In the genomic region with DNA sequence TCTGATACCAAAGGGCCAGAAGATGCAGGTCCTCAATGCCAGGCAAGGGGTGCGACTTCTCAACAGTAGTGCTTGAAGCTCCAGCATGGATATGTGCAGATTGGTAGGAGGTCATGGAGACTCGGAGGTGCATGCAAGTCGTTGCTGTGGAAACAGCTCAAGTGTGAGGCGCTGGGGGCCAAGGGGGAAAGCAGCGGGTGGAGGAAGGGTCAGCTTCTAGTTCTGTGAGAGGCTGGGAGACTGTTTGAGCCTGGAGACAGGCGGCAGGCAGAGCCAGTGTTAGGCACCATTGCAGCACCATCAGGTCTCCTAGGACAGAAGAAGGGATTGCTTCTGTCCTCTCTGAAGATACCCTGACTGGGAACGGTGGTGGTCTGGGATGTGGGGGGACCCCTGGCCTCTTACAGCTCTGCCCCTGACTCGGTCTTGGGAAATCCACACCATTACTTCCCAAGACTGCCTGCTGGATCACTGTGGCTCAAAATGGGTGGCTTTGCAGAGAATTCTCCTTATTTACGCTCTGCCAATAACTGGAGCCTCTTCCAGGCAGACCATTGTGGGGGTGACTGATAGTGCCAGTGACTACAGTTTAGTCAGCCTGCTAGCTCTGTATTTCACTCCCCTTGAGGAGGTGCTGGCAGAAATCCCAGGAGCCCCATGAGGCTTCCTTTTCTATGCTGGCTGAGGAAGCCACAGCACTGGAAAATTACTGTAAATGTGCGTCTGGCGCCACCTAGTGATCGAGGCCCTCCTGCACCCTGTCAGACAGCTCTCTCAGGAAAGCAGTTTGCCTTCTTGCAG, we compare ENCODE assay signal across 8 cellular contexts. TPM values are rescaled to one million over a fixed set of nuclear protein-coding genes. Genes with fewer than 3 reads are reported as not detected.
DNase-seq lines count a peak whose midpoint lies in the region; ATAC-seq, FAIRE-seq and TF ChIP-seq lines count a peak whose summit lies in the region.

No MANE protein-coding gene starts in this region.

- peak overlapping the region; percentile 8 for H3K27ac ChIP-seq in keratinocyte (ENCODE audit: control insufficient read depth, insufficient read depth, low read length)

- FAIRE-seq in keratinocyte (lab: Jason Lieb, UNC) = peak; percentile 96

- no peak overlapping the region for H3K9ac ChIP-seq in keratinocyte (ENCODE audit: control insufficient read depth, extremely low read depth, insufficient read depth, low read length)

- DNase-seq in GDM1 (lab: John Stamatoyannopoulos, UW) (peak; percentile 82), NCI-H2171 (lab: John Stamatoyannopoulos, UW) (peak; percentile 87), cardiac fibroblast (ENCODE audit: low read depth in 2 of 2) (peak; percentile 98), keratinocyte (ENCODE audit: low read depth, low spot score) (peak; percentile 62)
- peak; percentile 22 for DNase-seq in stimulated activated CD4-positive, alpha-beta T cell treated with anti-CD3 and anti-CD28 coated beads, Interleukin-2, amount 100 ng/mL, for 4 hours (ENCODE audit: low read depth)

- no peaks in the 10 kb centered on the region for H3K79me2 ChIP-seq in keratinocyte (ENCODE audit: control insufficient read depth, insufficient read depth, low read length)

- TF ChIP-seq CTCF in WI38 (IDR thresholded peaks at IDR 0.05; ENCODE audit: low read depth, low read length) (peak; percentile 92), cardiac fibroblast (IDR thresholded peaks at IDR 0.05; ENCODE audit: low read depth, low read length) (peak; percentile 97), keratinocyte (optimal IDR thresholded peaks at IDR 0.05 in 1 of 3, IDR thresholded peaks at IDR 0.05 in 1 of 3, conservative IDR thresholded peaks at IDR 0.05 in 1 of 3; ENCODE audit: extremely low read depth in 1 of 3, insufficient read depth in 2 of 3, low read length in 3 of 3) (peak; percentile 95 to 98 (median 98))

- H2AFZ ChIP-seq in keratinocyte (ENCODE audit: control insufficient read depth, low read length) = no peak overlapping the region

- H3K4me2 ChIP-seq in keratinocyte (ENCODE audit: control insufficient read depth, extremely low read depth, insufficient read depth, low read depth, low read length) = peak overlapping the region; percentile 28

- no peaks in the 10 kb centered on the region for H3K36me3 ChIP-seq in keratinocyte (ENCODE audit: control insufficient read depth in 2 of 2, extremely low read depth in 1 of 2, insufficient read depth in 2 of 2, low read length in 2 of 2)

- H3K4me3 ChIP-seq in WI38 (ENCODE audit: low read depth, low read length) = no peak overlapping the region
- no peak overlapping the region for H3K4me3 ChIP-seq in cardiac fibroblast (replicated peaks in 1 of 2; ENCODE audit: low read depth in 2 of 2, low read length in 2 of 2)
- H3K4me3 ChIP-seq in keratinocyte (ENCODE audit: control insufficient read depth in 2 of 3, extremely low read depth in 1 of 3, insufficient read depth in 2 of 3, low read depth in 1 of 3, low read length in 3 of 3) = no peak overlapping the region

- dilution Hi-C loops in keratinocyte (cut with MboI; ENCODE audit: extremely low pct_ligation_motif_present, low sequenced_read_pairs) = loop anchor here (10.0 kb wide), 1 partner anchor 461 kb away; no protein-coding TSS in a partner anchor

- H4K20me1 ChIP-seq in keratinocyte (ENCODE audit: control insufficient read depth, extremely low read depth, insufficient read depth, low read length) = no peaks in the 10 kb centered on the region

- no peaks in the 10 kb centered on the region for H3K9me3 ChIP-seq in keratinocyte (ENCODE audit: control insufficient read depth, low read depth, low read length)

- ATAC-seq in HG02870 (IDR thresholded peaks at IDR 0.05; ENCODE audit: unreplicated experiment) (peak; percentile 77), GM21360 (IDR thresholded peaks at IDR 0.05; ENCODE audit: unreplicated experiment) (no peak)

- H3K27me3 ChIP-seq in keratinocyte (ENCODE audit: control insufficient read depth, extremely low read depth, insufficient read depth, low read length) = no peaks in the 10 kb centered on the region

- peaks cover 5% of the 10 kb centered on the region for H3K4me1 ChIP-seq in keratinocyte (ENCODE audit: control insufficient read depth, extremely low read depth, insufficient read depth, low read length)

- H3K9me1 ChIP-seq in keratinocyte (ENCODE audit: control insufficient read depth, extremely low read depth, insufficient read depth, low read length) = no peaks in the 10 kb centered on the region

RNA-seq across cellular contexts. Expression of a gene that starts 46.3 kb away (rescaled TPM):
- polyA plus RNA-seq in keratinocyte = 22.4 to 25.0 TPM (median 23.1 TPM) in 3 replicates
- 21.7 TPM for polyA plus RNA-seq in keratinocyte (2011; ENCODE audit: low read depth)
- 11.0 and 14.0 TPM in 2 replicates for polyA plus RNA-seq in keratinocyte (2011; cell fraction: cytosol; rRNA removed)
- 31.6 and 34.8 TPM in 2 replicates for polyA plus RNA-seq in keratinocyte (2011; cell fraction: nucleus; rRNA removed)
- 9.3 and 24.1 TPM in 2 replicates for polyA plus RNA-seq in keratinocyte (2012; ENCODE audit: low replicate concordance)
- polyA minus RNA-seq in keratinocyte = 36.4 to 62.2 TPM (median 39.0 TPM) in 3 replicates
- polyA minus RNA-seq in keratinocyte (2011; cell fraction: cytosol; rRNA and poly(A)+ RNA removed) = 8.8 TPM
- polyA minus RNA-seq in keratinocyte (2011; cell fraction: nucleus; rRNA and poly(A)+ RNA removed) = 26.9 and 64.1 TPM in 2 replicates

Comparison
In these comparisons a context has a peak if more than half of its experiments do, and no peak if none do; other contexts are left out.
1. DNase-seq: peak in every context shown above with its lines; median percentile 98 in cardiac fibroblast; 87 in NCI-H2171; 82 in GDM1; 62 in keratinocyte; 22 in stimulated activated CD4-positive, alpha-beta T cell treated with anti-CD3 and anti-CD28 coated beads, Interleukin-2, amount 100 ng/mL, for 4 hours.